In genomic region chr18:6885992-6886823, GRCh38 we compare ENCODE assay signal across 8 cellular contexts.
DNase-seq lines count a peak whose midpoint lies in the region; TF ChIP-seq lines count a peak whose summit lies in the region.

No MANE protein-coding gene starts in this region.

- H3K4me3 Mint-ChIP-seq in endothelial cell (ENCODE audit: unreplicated experiment) (peak overlapping the region; percentile 43), immature natural killer cell (no peak overlapping the region)

- H3K9me3 Mint-ChIP-seq in endothelial cell (ENCODE audit: unreplicated experiment) (no peaks in the 10 kb centered on the region), immature natural killer cell (peaks cover 0 to 3% (median 0%) of the 10 kb centered on the region in 6 donors)

- DNase-seq in GM03348 (ENCODE audit: low spot score) = peak; percentile 82
- peak; percentile 46 for DNase-seq in HuH-7.5 (ENCODE audit: low spot score)
- peak; percentile 31 for DNase-seq in RPMI7951 (ENCODE audit: low read depth)
- DNase-seq in endothelial cell (ENCODE audit: low spot score) = peak; percentile 64
- DNase-seq in medulla oblongata (ENCODE audit: extremely low spot score) = peak; percentile 84
- no peak for DNase-seq in GOT3 (lab: John Stamatoyannopoulos, UW)
- DNase-seq in immature natural killer cell = no peak
- DNase-seq in activated CD4-positive, CD25-positive, alpha-beta regulatory T cell treated with anti-CD3 and anti-CD28 coated beads, Interleukin-2, amount 50 U/mL, for 72 hours = no peak

- H3K4me1 Mint-ChIP-seq in endothelial cell (ENCODE audit: unreplicated experiment) (peaks cover 4% of the 10 kb centered on the region), immature natural killer cell (no peaks in the 10 kb centered on the region)

- H3K27ac Mint-ChIP-seq in endothelial cell (ENCODE audit: unreplicated experiment) = no peak overlapping the region
- no peak overlapping the region for H3K27ac Mint-ChIP-seq in immature natural killer cell

- peak; percentile 60 for TF ChIP-seq CTCF in endothelial cell (IDR thresholded peaks at IDR 0.05; ENCODE audit: unreplicated experiment)

- H3K27me3 Mint-ChIP-seq in endothelial cell (ENCODE audit: unreplicated experiment) = peaks cover 4% of the 10 kb centered on the region
- peaks cover 0 to 3% (median 1%) of the 10 kb centered on the region in 3 donors for H3K27me3 Mint-ChIP-seq in immature natural killer cell (ENCODE audit: low read depth in 3 of 3)

- H3K36me3 Mint-ChIP-seq in endothelial cell (ENCODE audit: low read depth, unreplicated experiment) = peaks cover 73% of the 10 kb centered on the region
- no peaks in the 10 kb centered on the region for H3K36me3 Mint-ChIP-seq in immature natural killer cell

Comparison
In these comparisons a context has a peak if more than half of its experiments do, and no peak if none do; other contexts are left out.
1. DNase-seq: peak in GM03348 (single experiment), HuH-7.5 (single experiment), RPMI7951 (single experiment), endothelial cell (single experiment) and medulla oblongata (single experiment); none in GOT3 (single experiment), immature natural killer cell (0 of 3) and activated CD4-positive, CD25-positive, alpha-beta regulatory T cell treated with anti-CD3 and anti-CD28 coated beads, Interleukin-2, amount 50 U/mL, for 72 hours (single experiment).